ENCODE assay signal across 20 cellular contexts in genomic region chr4:25965629-25966028, GRCh38. TPM values are rescaled to one million over a fixed set of nuclear protein-coding genes. Genes with fewer than 3 reads are reported as not detected.
DNase-seq lines count a peak whose midpoint lies in the region; ATAC-seq, FAIRE-seq and TF ChIP-seq lines count a peak whose summit lies in the region.
"Had no signal": no experiment of that assay in that cellular context is flagged by ENCODE, and none has a peak within 500 bp of the region (broad histone marks: within the 10 kb centered on the region; RNA-seq: fewer than 3 reads in every experiment).

No MANE protein-coding gene starts in this region.

- H3K4me3 Mint-ChIP-seq in WTC11 (no peak overlapping the region), nephron progenitor cell (no peak overlapping the region)
- H3K4me3 Mint-ChIP-seq: B cell; CD14-positive monocyte; CD8-positive, alpha-beta T cell; H9; IgD-negative memory B cell had no signal

- peaks cover 18% of the 10 kb centered on the region for H3K4me1 Mint-ChIP-seq in WTC11
- peaks cover 32% of the 10 kb centered on the region for H3K4me1 Mint-ChIP-seq in nephron progenitor cell

- H3K4me2 ChIP-seq in H1 (ENCODE audit: insufficient read depth in 1 of 2, low read depth in 2 of 2, low read length in 2 of 2) (no peak overlapping the region), trophoblast cell (ENCODE audit: low read length) (no peak overlapping the region)

- no peak overlapping the region for H3K56ac ChIP-seq in H1 (replicated peaks; ENCODE audit: insufficient read length, low read depth, low read length)

- H3K23me2 ChIP-seq in H1 (ENCODE audit: low read depth, low read length), result no peaks in the 10 kb centered on the region

- no peak overlapping the region for H3K18ac ChIP-seq in H1 (ENCODE audit: extremely low read depth, low read length)
- no peak overlapping the region for H3K18ac ChIP-seq in trophoblast cell (ENCODE audit: low read length)

- H4K20me1 ChIP-seq in H1 (replicated peaks in 1 of 2; ENCODE audit: control insufficient read depth in 1 of 2, insufficient read depth in 2 of 2, low read length in 2 of 2), result no peaks in the 10 kb centered on the region

- H4K8ac ChIP-seq in H1 (ENCODE audit: extremely low read depth, insufficient read depth, low read length), result no peak overlapping the region
- no peak overlapping the region for H4K8ac ChIP-seq in trophoblast cell (ENCODE audit: low read depth, low read length)

- FAIRE-seq in H1 (lab: Jason Lieb, UNC), result no peak
- FAIRE-seq: A204.1, G401.6, GM12892 had no signal

- WGBS in H1 (ENCODE audit: extremely low coverage in 1 of 2, insufficient coverage in 1 of 2, insufficient read length in 1 of 2, insufficient replicate concordance in 2 of 2, low coverage in 1 of 2, low lambda C conversion rate in 2 of 2, missing lambda C conversion rate in 1 of 2), 2 experiments, result 76% methylated on average over 4 of the region's 4 CpGs; no CpG with 5 or more reads in 1 of the 2 experiments
- WGBS in trophoblast cell (ENCODE audit: extremely low coverage, insufficient coverage, insufficient read length), result no CpG with 5 or more reads among the region's 4 CpGs

- H2AFZ ChIP-seq in H1 (ENCODE audit: low read length) (peak overlapping the region; percentile 60; the same call in 1 of the 2 replicates), trophoblast cell (ENCODE audit: insufficient read depth, low read length, poor library complexity) (no peak overlapping the region)
- H2AFZ ChIP-seq: GM23248 had no signal

- no peak for TF ChIP-seq RAD21 in H1 (IDR thresholded peaks at IDR 0.05 in 1 of 2, conservative IDR thresholded peaks at IDR 0.05 in 1 of 2; ENCODE audit: low read depth in 2 of 2, low read length in 2 of 2)

- no peak overlapping the region for H4K5ac ChIP-seq in H1 (ENCODE audit: insufficient read length, low read depth, low read length)

- H3K36me3 ChIP-seq in H1 (ENCODE audit: control insufficient read depth in 2 of 4, insufficient read depth in 4 of 4, low read length in 3 of 4) (no peaks in the 10 kb centered on the region), trophoblast cell (ENCODE audit: control insufficient read depth in 1 of 2, insufficient read depth in 2 of 2, low read length in 2 of 2) (no peaks in the 10 kb centered on the region)

- no peak overlapping the region for H4K91ac ChIP-seq in H1 (replicated peaks; ENCODE audit: insufficient read length, low read length)
- H4K91ac ChIP-seq in trophoblast cell (ENCODE audit: low read depth, low read length), result no peak overlapping the region

- H3K4me3 ChIP-seq in H1 (ENCODE audit: extremely low read depth in 1 of 4, insufficient read depth in 2 of 4, low read depth in 3 of 4, low read length in 4 of 4) (no peak overlapping the region), trophoblast cell (ENCODE audit: low read depth, low read length) (no peak overlapping the region)
- H3K4me3 ChIP-seq: GM23248 had no signal

- no peaks in the 10 kb centered on the region for H3K36me3 Mint-ChIP-seq in WTC11
- no peaks in the 10 kb centered on the region for H3K36me3 Mint-ChIP-seq in nephron progenitor cell (ENCODE audit: low read depth)
- H3K36me3 Mint-ChIP-seq: CD14-positive monocyte; CD8-positive, alpha-beta T cell; IgD-negative memory B cell had no signal

- H3K27me3 ChIP-seq in H1 (replicated peaks in 1 of 4; ENCODE audit: control insufficient read depth in 3 of 4, extremely low read depth in 1 of 4, insufficient read depth in 3 of 4, low read length in 3 of 4) (no peaks in the 10 kb centered on the region), trophoblast cell (ENCODE audit: insufficient read depth, low read length) (no peaks in the 10 kb centered on the region)

- H3K79me1 ChIP-seq in H1 (ENCODE audit: low read depth, low read length) (no peaks in the 10 kb centered on the region), trophoblast cell (ENCODE audit: low read length) (peaks cover 5% of the 10 kb centered on the region)

- H3K4me1 ChIP-seq in H1 (replicated peaks in 1 of 4; ENCODE audit: control insufficient read depth in 3 of 4, insufficient read depth in 4 of 4, low read length in 3 of 4) (peaks cover 0 to 5% (median 1%) of the 10 kb centered on the region in 4 experiments; a peak in 4 of 7 replicates), trophoblast cell (ENCODE audit: control insufficient read depth in 1 of 2, insufficient read depth in 2 of 2, low read length in 2 of 2) (peaks cover 6 to 7% of the 10 kb centered on the region in 2 experiments)

- H2BK15ac ChIP-seq in H1 (ENCODE audit: low read length), result no peak overlapping the region

- H3K14ac ChIP-seq in H1 (ENCODE audit: insufficient read length), result no peak overlapping the region
- no peak overlapping the region for H3K14ac ChIP-seq in trophoblast cell (ENCODE audit: low read length)

- H2BK5ac ChIP-seq in H1 (ENCODE audit: low read depth, low read length) (no peak overlapping the region), trophoblast cell (ENCODE audit: low read depth, low read length, poor library complexity) (no peak overlapping the region)

- H3K4ac ChIP-seq in H1 (replicated peaks; ENCODE audit: insufficient read length, low read depth, low read length), result no peak overlapping the region
- no peak overlapping the region for H3K4ac ChIP-seq in trophoblast cell (ENCODE audit: low read depth, low read length)

- no peak overlapping the region for H4K12ac ChIP-seq in trophoblast cell (ENCODE audit: low read depth, low read length)

- no peaks in the 10 kb centered on the region for H3K9me3 ChIP-seq in H1 (ENCODE audit: insufficient read depth in 2 of 2, low read depth in 1 of 2, low read length in 1 of 2)
- H3K9me3 ChIP-seq in trophoblast cell (ENCODE audit: insufficient read depth, low read depth, low read length), result no peaks in the 10 kb centered on the region

- TF ChIP-seq CTCF in WTC11 (IDR thresholded peaks at IDR 0.05) (no peak), H1 (IDR thresholded peaks at IDR 0.05; ENCODE audit: control extremely low read depth in 1 of 3, insufficient read depth in 1 of 3, low read depth in 1 of 3, low read length in 3 of 3) (no peak), nephron progenitor cell (IDR thresholded peaks at IDR 0.05) (no peak)

- no peaks in the 10 kb centered on the region for H3K79me2 ChIP-seq in H1 (ENCODE audit: control insufficient read depth in 1 of 2, insufficient read depth in 2 of 2, low read length in 2 of 2)
- no peaks in the 10 kb centered on the region for H3K79me2 ChIP-seq in trophoblast cell (ENCODE audit: control insufficient read depth, insufficient read depth, low read length, poor library complexity)

- H2AK5ac ChIP-seq in H1 (ENCODE audit: low read depth, low read length) (no peak overlapping the region), trophoblast cell (ENCODE audit: low read length) (no peak overlapping the region)

- H3K27ac Mint-ChIP-seq in WTC11 (no peak overlapping the region), nephron progenitor cell (peak overlapping the region; percentile 95)
- H3K27ac Mint-ChIP-seq: B cell; CD8-positive, alpha-beta T cell; H9; IgD-negative memory B cell had no signal

- H2BK12ac ChIP-seq in H1 (ENCODE audit: low read depth, low read length) (no peak overlapping the region), trophoblast cell (ENCODE audit: low read length) (no peak overlapping the region)

- no peak overlapping the region for H2BK20ac ChIP-seq in H1 (ENCODE audit: low read length)

- no peak for TF ChIP-seq EP300 in H1 (IDR thresholded peaks at IDR 0.05; ENCODE audit: borderline replicate concordance in 1 of 2, low read depth in 2 of 2, low read length in 2 of 2)

- TF ChIP-seq POLR2A in H1 (IDR thresholded peaks at IDR 0.05; ENCODE audit: control extremely low read depth in 1 of 2, low read depth in 2 of 2, low read length in 2 of 2), result no peak

- no peak overlapping the region for H2BK120ac ChIP-seq in H1 (replicated peaks; ENCODE audit: low read depth, low read length)
- H2BK120ac ChIP-seq in trophoblast cell (ENCODE audit: insufficient read depth, low read length, poor library complexity), result no peak overlapping the region

- no peak overlapping the region for H3K9ac ChIP-seq in H1 (replicated peaks in 1 of 4; ENCODE audit: extremely low read depth in 1 of 4, low read depth in 3 of 4, low read length in 3 of 4)
- no peak overlapping the region for H3K9ac ChIP-seq in trophoblast cell (ENCODE audit: low read length)
- H3K9ac ChIP-seq: GM23248 had no signal

- H3K27ac ChIP-seq in H1 (ENCODE audit: low read depth, low read length) (no peak overlapping the region), trophoblast cell (ENCODE audit: low read depth, low read length) (no peak overlapping the region)
- H3K27ac ChIP-seq: GM23248 had no signal

- H3K27me3 Mint-ChIP-seq in WTC11 (ENCODE audit: low read depth), result no peaks in the 10 kb centered on the region; the same call in 1 of the 2 replicates
- H3K27me3 Mint-ChIP-seq in nephron progenitor cell (ENCODE audit: low read depth, poor library complexity), result peaks cover 8% of the 10 kb centered on the region
- H3K27me3 Mint-ChIP-seq: B cell, IgD-negative memory B cell had no signal

- 0 out of 2 replicates have a peak, but pooled peaks cover 3% of the 10 kb centered on the region for H3K9me3 Mint-ChIP-seq in WTC11
- H3K9me3 Mint-ChIP-seq in nephron progenitor cell, result no peaks in the 10 kb centered on the region
- H3K9me3 Mint-ChIP-seq: CD14-positive monocyte; CD8-positive, alpha-beta T cell; H9 had no signal

- ATAC-seq in WTC11 (peak; percentile 69), HG03439 (IDR thresholded peaks at IDR 0.05; ENCODE audit: unreplicated experiment) (no peak), GM18502 (IDR thresholded peaks at IDR 0.05; ENCODE audit: poor library complexity, unreplicated experiment) (no peak)
- ATAC-seq: CD8-positive, alpha-beta T cell had no signal

- DNase-seq in WTC11 (ENCODE audit: low spot score), result no peak
- no peak for DNase-seq in H1 (ENCODE audit: low read depth in 1 of 2, low spot score in 2 of 2)
- DNase-seq in nephron progenitor cell, result no peak
- no peak for DNase-seq in T-helper 2 cell
- DNase-seq in trophoblast cell, result no peak
- DNase-seq: CD8-positive, alpha-beta T cell; COR-L47; DMS153; DMS79 treated with DMSO at 0.1 percent for 48 hours; EL; GM23248; H9 had no signal

- POLR2A ChIA-PET in WTC11 (lab: Charles Lee), result no interaction called here
- POLR2A ChIA-PET in H1 (lab: Charles Lee; ENCODE audit: partially characterized antibody), result no interaction called here

- H3K23ac ChIP-seq in H1 (ENCODE audit: insufficient read length) (no peak overlapping the region), trophoblast cell (ENCODE audit: low read length) (no peak overlapping the region)

- CTCF ChIA-PET in WTC11 (lab: Charles Lee) (no interaction called here), H1 (lab: Charles Lee; ENCODE audit: partially characterized antibody) (interaction anchor here (1.5 to 2.3 kb wide), 2 partner anchors 12 to 22 kb away, joined by 3 to 9 read pairs; no protein-coding TSS in a partner anchor)

RNA-seq across cellular contexts. Expression of gene SMIM20, which starts 51.6 kb away (rescaled TPM):
- total RNA-seq in WTC11 (2021), result 39.4 to 48.5 TPM (median 45.3 TPM) in 3 replicates
- total RNA-seq in H1 (2021; fragmentation: NEBNext Ultra II Directional; extraction: Animal tissue kit (Norgen Biotek cat#: 25700)), result 30.9 and 36.9 TPM in 2 replicates
- 15.8 and 21.9 TPM in 2 replicates for polyA plus RNA-seq in H1 (2011; rRNA removed)
- 33.6 TPM for polyA plus RNA-seq in H1 (2011; cell fraction: cytosol; rRNA removed)
- polyA plus RNA-seq in H1 (2011; cell fraction: nucleus; rRNA removed), result 10.5 TPM
- 35.0 to 46.1 TPM (median 40.6 TPM) in 4 replicates for polyA plus RNA-seq in H1 (2012, experiment 1 of 2)
- 19.5 TPM for polyA plus RNA-seq in H1 (2012, experiment 2 of 2)
- 40.4 TPM for polyA plus RNA-seq in H1 (2013, experiment 1 of 2)
- polyA plus RNA-seq in H1 (2013, experiment 2 of 2), result 42.1 TPM
- 1.7 and 3.7 TPM in 2 replicates for polyA minus RNA-seq in H1 (2011; rRNA and poly(A)+ RNA removed)
- 7.4 TPM for polyA minus RNA-seq in H1 (2011; cell fraction: cytosol; rRNA and poly(A)+ RNA removed)
- 11.1 TPM for polyA minus RNA-seq in H1 (2011; cell fraction: nucleus; rRNA and poly(A)+ RNA removed)
- polyA plus RNA-seq in trophoblast cell (2013), result 18.9 and 19.4 TPM in 2 replicates
